ENCODE assay signal across 8 cellular contexts in the genomic region with DNA sequence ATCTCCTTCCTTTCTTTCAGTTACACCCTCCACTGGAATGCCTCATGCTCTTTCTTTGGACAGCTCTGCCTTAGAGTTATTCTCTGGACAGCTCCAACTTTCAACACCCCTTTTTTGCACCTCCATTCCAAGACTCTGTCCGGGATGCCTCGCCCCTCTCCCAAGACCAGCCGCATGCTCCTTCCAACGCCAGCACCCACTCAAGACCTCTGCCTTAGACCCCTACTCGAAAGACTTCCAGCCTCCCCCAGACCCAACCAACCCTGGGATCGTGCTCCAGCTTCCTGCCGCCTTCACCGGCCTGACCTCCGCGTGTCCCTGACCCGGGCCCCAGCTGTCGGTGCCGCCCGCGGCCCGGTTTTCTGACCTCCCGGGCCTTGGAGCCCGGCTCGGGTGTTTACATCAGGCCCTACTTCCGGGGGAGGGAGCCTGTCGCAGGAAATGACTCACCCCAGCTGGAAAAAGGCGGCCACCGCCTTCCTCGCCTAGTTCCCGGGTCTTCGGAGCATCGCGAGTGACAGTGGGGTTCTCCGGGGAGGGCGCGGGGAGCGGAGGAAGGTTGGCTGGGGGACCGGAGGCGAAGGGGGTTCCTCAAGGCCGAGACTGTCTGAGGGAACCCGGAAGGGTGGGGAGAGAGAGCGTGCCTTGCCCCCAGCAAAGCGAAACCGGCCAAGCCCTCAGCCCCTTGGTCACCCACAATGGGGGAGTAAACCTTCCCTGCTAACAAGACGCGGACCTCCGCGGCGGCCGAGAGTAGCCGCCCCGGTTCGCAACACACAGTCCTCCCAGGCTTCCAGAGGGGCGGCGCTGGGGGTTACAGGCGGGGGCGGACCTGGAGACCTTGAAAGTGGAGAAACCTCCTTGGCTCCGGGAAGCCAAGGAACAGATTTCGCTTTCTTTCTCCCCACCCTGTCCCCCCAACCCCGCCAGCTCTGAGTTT. TPM values are rescaled to one million over a fixed set of nuclear protein-coding genes. Genes with fewer than 3 reads are reported as not detected.
DNase-seq lines count a peak whose midpoint lies in the region; ATAC-seq, FAIRE-seq and TF ChIP-seq lines count a peak whose summit lies in the region.

A gene (minus strand): TSS at position 399 of the 940 bp plus-strand sequence. CDS start 1,792 bp downstream, outside the sequence.

- intact Hi-C loops in activated naive CD4-positive, alpha-beta T cell treated with anti-CD3 and anti-CD28 coated beads for 36 hours (cut with micrococcal nuclease): loop anchor here (1.0 to 10.0 kb wide), 3 partner anchors 21 to 121 kb away; a partner anchor contains a TSS

- ATAC-seq in CD4-positive, CD25-positive, alpha-beta regulatory T cell (ENCODE audit: low read depth in 2 of 2): peak; percentile 73 to 83
- ATAC-seq in GM19463 (IDR thresholded peaks at IDR 0.05; ENCODE audit: unreplicated experiment): peak; percentile 75

- peak; percentile 65 to 85 (median 67) for DNase-seq in CD4-positive, CD25-positive, alpha-beta regulatory T cell
- DNase-seq in SK-N-MC (ENCODE audit: low read depth, low spot score) (no peak), frontal cortex (ENCODE audit: low spot score in 2 of 2) (peak; percentile 69 to 81), substantia nigra (lab: John Stamatoyannopoulos, UW) (peak in 45 of 49 donors; percentile 8 to 79 (median 55))
- DNase-seq in activated naive CD4-positive, alpha-beta T cell treated with anti-CD3 and anti-CD28 coated beads for 36 hours: peak; percentile 79

- no peak for TF ChIP-seq RAD21 in Ishikawa (IDR thresholded peaks at IDR 0.05; ENCODE audit: low read depth)

- peak within 1 kb of the TSS; percentile 92 for H3K9ac ChIP-seq in SK-N-MC (ENCODE audit: insufficient read length)

- peak within 1 kb of the TSS; percentile 80 to 97 (median 92) for H3K4me3 Mint-ChIP-seq in CD4-positive, CD25-positive, alpha-beta regulatory T cell
- H3K4me3 Mint-ChIP-seq in activated naive CD4-positive, alpha-beta T cell treated with anti-CD3 and anti-CD28 coated beads for 36 hours: peak within 1 kb of the TSS; percentile 94

- H3K27me3 ChIP-seq in CD4-positive, CD25-positive, alpha-beta regulatory T cell (ENCODE audit: control insufficient read depth, insufficient read depth, low read length): no peaks in the 10 kb centered on the region
- H3K27me3 ChIP-seq in neutrophil: no peaks in the 10 kb centered on the region

- peaks cover 7% of the 10 kb centered on the region for H3K36me3 ChIP-seq in CD4-positive, CD25-positive, alpha-beta regulatory T cell (ENCODE audit: control insufficient read depth, insufficient read depth, low read length)
- H3K36me3 ChIP-seq in SK-N-MC (ENCODE audit: insufficient read depth, low read length): no peaks in the 10 kb centered on the region
- peaks cover 32% of the 10 kb centered on the region for H3K36me3 ChIP-seq in neutrophil

- TF ChIP-seq CTCF in neutrophil (IDR thresholded peaks at IDR 0.05): no peak

- TF ChIP-seq EP300 in Ishikawa (IDR thresholded peaks at IDR 0.05; ENCODE audit: borderline replicate concordance): no peak

- no peaks in the 10 kb centered on the region for H3K27me3 Mint-ChIP-seq in CD4-positive, CD25-positive, alpha-beta regulatory T cell
- H3K27me3 Mint-ChIP-seq in activated naive CD4-positive, alpha-beta T cell treated with anti-CD3 and anti-CD28 coated beads for 36 hours (ENCODE audit: low read depth): no peaks in the 10 kb centered on the region

- no peak for FAIRE-seq in frontal cortex (lab: Jason Lieb, UNC)

- peaks cover 3% of the 10 kb centered on the region for H3K36me3 Mint-ChIP-seq in CD4-positive, CD25-positive, alpha-beta regulatory T cell
- no peaks in the 10 kb centered on the region for H3K36me3 Mint-ChIP-seq in activated naive CD4-positive, alpha-beta T cell treated with anti-CD3 and anti-CD28 coated beads for 36 hours (ENCODE audit: low read depth)

- peak within 1 kb of the TSS; percentile 93 for H3K27ac ChIP-seq in CD4-positive, CD25-positive, alpha-beta regulatory T cell (ENCODE audit: insufficient read depth, low read length, poor library complexity, severe bottlenecking)
- peak within 1 kb of the TSS; percentile 49; the same call in 1 of the 2 replicates for H3K27ac ChIP-seq in SK-N-MC
- H3K27ac ChIP-seq in neutrophil: peak within 1 kb of the TSS; percentile 94
- peak within 1 kb of the TSS; percentile 88 for H3K27ac ChIP-seq in substantia nigra (ENCODE audit: low read depth, low read length, poor library complexity, severe bottlenecking)

- CTCF ChIA-PET in activated naive CD4-positive, alpha-beta T cell treated with anti-CD3 and anti-CD28 coated beads for 36 hours (lab: Charles Lee): no interaction called here

- H3K4me1 Mint-ChIP-seq in CD4-positive, CD25-positive, alpha-beta regulatory T cell: peaks cover 0 to 13% (median 4%) of the 10 kb centered on the region in 4 donors
- peaks cover 11% of the 10 kb centered on the region for H3K4me1 Mint-ChIP-seq in activated naive CD4-positive, alpha-beta T cell treated with anti-CD3 and anti-CD28 coated beads for 36 hours (ENCODE audit: low read depth)

- H3K9me3 Mint-ChIP-seq in CD4-positive, CD25-positive, alpha-beta regulatory T cell: peaks cover 0 to 2% (median 0%) of the 10 kb centered on the region in 7 donors
- no peaks in the 10 kb centered on the region for H3K9me3 Mint-ChIP-seq in activated naive CD4-positive, alpha-beta T cell treated with anti-CD3 and anti-CD28 coated beads for 36 hours

- H3K4me1 ChIP-seq in CD4-positive, CD25-positive, alpha-beta regulatory T cell (ENCODE audit: control insufficient read depth, insufficient read depth, low read length, poor library complexity, severe bottlenecking): peaks cover 8% of the 10 kb centered on the region
- peaks cover 8 to 10% of the 10 kb centered on the region in 2 experiments for H3K4me1 ChIP-seq in neutrophil (ENCODE audit: control insufficient read depth in 1 of 2, insufficient read depth in 1 of 2, low read depth in 1 of 2, low read length in 1 of 2)

- H3K27ac Mint-ChIP-seq in CD4-positive, CD25-positive, alpha-beta regulatory T cell: peak within 1 kb of the TSS; percentile 95 to 100 (median 99)
- peak within 1 kb of the TSS; percentile 96 for H3K27ac Mint-ChIP-seq in activated naive CD4-positive, alpha-beta T cell treated with anti-CD3 and anti-CD28 coated beads for 36 hours

- H3K4me3 ChIP-seq in CD4-positive, CD25-positive, alpha-beta regulatory T cell (ENCODE audit: low read depth, low read length): peak within 1 kb of the TSS; percentile 74
- H3K4me3 ChIP-seq in SK-N-MC (peak within 1 kb of the TSS; percentile 84), neutrophil (ENCODE audit: low read depth in 1 of 2, low read length in 1 of 2) (peak within 1 kb of the TSS; percentile 74 to 77)

- H3K9me3 ChIP-seq in CD4-positive, CD25-positive, alpha-beta regulatory T cell (ENCODE audit: control insufficient read depth in 2 of 2, low read length in 2 of 2): no peaks in the 10 kb centered on the region
- H3K9me3 ChIP-seq in SK-N-MC (ENCODE audit: low read depth, low read length) (no peaks in the 10 kb centered on the region), neutrophil (no peaks in the 10 kb centered on the region)

TF ChIP-seq in Ishikawa, 13 proteins besides CTCF, POLR2A, EP300 and RAD21:
- TF ChIP-seq, protein P1, sequence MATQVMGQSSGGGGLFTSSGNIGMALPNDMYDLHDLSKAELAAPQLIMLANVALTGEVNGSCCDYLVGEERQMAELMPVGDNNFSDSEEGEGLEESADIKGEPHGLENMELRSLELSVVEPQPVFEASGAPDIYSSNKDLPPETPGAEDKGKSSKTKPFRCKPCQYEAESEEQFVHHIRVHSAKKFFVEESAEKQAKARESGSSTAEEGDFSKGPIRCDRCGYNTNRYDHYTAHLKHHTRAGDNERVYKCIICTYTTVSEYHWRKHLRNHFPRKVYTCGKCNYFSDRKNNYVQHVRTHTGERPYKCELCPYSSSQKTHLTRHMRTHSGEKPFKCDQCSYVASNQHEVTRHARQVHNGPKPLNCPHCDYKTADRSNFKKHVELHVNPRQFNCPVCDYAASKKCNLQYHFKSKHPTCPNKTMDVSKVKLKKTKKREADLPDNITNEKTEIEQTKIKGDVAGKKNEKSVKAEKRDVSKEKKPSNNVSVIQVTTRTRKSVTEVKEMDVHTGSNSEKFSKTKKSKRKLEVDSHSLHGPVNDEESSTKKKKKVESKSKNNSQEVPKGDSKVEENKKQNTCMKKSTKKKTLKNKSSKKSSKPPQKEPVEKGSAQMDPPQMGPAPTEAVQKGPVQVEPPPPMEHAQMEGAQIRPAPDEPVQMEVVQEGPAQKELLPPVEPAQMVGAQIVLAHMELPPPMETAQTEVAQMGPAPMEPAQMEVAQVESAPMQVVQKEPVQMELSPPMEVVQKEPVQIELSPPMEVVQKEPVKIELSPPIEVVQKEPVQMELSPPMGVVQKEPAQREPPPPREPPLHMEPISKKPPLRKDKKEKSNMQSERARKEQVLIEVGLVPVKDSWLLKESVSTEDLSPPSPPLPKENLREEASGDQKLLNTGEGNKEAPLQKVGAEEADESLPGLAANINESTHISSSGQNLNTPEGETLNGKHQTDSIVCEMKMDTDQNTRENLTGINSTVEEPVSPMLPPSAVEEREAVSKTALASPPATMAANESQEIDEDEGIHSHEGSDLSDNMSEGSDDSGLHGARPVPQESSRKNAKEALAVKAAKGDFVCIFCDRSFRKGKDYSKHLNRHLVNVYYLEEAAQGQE (IDR thresholded peaks at IDR 0.05; ENCODE audit: low read depth): 0 out of 2 replicates have a peak, but pooled peaks have one; percentile 29
- TF ChIP-seq, protein P2, sequence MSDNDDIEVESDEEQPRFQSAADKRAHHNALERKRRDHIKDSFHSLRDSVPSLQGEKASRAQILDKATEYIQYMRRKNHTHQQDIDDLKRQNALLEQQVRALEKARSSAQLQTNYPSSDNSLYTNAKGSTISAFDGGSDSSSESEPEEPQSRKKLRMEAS (IDR thresholded peaks at IDR 0.05): peak; percentile 86
- TF ChIP-seq NFIC (IDR thresholded peaks at IDR 0.05): no peak

RNA-seq across cellular contexts. Expression of the gene that starts here (rescaled TPM):
- 85.6 TPM for total RNA-seq in CD4-positive, CD25-positive, alpha-beta regulatory T cell
- 10 to 100 TPM; 62.8 to 72.1 (median 68.2) TPM for polyA plus RNA-seq in CD4-positive, CD25-positive, alpha-beta regulatory T cell
- 10 to 100 TPM; 17.9 to 22.5 TPM for total RNA-seq in activated naive CD4-positive, alpha-beta T cell treated with anti-CD3 and anti-CD28 coated beads for 36 hours
- 24.5 TPM for total RNA-seq in frontal cortex
